In the genomic region with DNA sequence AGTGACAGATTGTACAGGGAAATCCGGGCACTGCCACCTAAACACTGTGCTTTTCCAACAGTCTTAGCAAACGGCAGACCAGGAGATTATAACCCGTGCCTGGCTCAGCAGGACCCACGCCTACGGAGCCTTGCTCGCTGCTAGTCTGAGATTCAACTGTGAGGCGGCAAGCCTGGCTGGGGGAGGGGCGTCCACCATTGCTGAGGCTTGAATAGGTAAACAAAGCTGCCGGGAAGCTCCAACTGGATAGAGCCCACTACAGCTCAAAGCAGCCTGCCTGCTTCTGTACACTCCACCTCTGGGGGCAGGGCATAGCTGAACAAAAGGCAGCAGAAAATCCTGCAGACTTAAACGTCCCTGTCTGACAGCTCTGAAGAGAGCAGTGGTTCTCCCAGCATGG, we compare ENCODE assay signal across 13 cellular contexts. TPM values are rescaled to one million over a fixed set of nuclear protein-coding genes. Genes with fewer than 3 reads are reported as not detected.
"Had no signal": no experiment of that assay in that cellular context is flagged by ENCODE, and none has a peak within 500 bp of the region (broad histone marks: within the 10 kb centered on the region; RNA-seq: fewer than 3 reads in every experiment).

No MANE protein-coding gene starts in this region.

- H3K9me3 Mint-ChIP-seq: activated CD4-positive, alpha-beta T cell treated with anti-CD3 and anti-CD28 coated beads, Interleukin-2, amount 10 ng/mL, durations not matched to agents 24 days and 14 days had no signal

- H3K27ac ChIP-seq: dorsolateral prefrontal cortex, right atrium auricular region, vagina had no signal

- DNase-seq: activated CD4-positive, alpha-beta T cell treated with anti-CD3 and anti-CD28 coated beads, Interleukin-2, amount 10 ng/mL, durations not matched to agents 24 days and 14 days; activated naive CD4-positive, alpha-beta T cell treated with anti-CD3 and anti-CD28 coated beads for 36 hours; dorsolateral prefrontal cortex; hippocampal formation; kidney glomerular epithelial cell; mesendoderm; small intestine had no signal

- H3K27ac Mint-ChIP-seq: activated CD4-positive, alpha-beta T cell treated with anti-CD3 and anti-CD28 coated beads, Interleukin-2, amount 10 ng/mL, durations not matched to agents 24 days and 14 days; activated naive CD4-positive, alpha-beta T cell treated with anti-CD3 and anti-CD28 coated beads for 36 hours had no signal

- H3K27me3 ChIP-seq: right atrium auricular region, vagina had no signal

- H3K4me3 ChIP-seq: dorsolateral prefrontal cortex, right atrium auricular region, vagina had no signal

- H3K4me1 Mint-ChIP-seq: activated CD4-positive, alpha-beta T cell treated with anti-CD3 and anti-CD28 coated beads, Interleukin-2, amount 10 ng/mL, durations not matched to agents 24 days and 14 days had no signal

- H3K9me3 ChIP-seq: right atrium auricular region, vagina had no signal

- H3K36me3 ChIP-seq: right atrium auricular region, vagina had no signal

- H3K4me1 ChIP-seq: right atrium auricular region, vagina had no signal

- H3K4me3 Mint-ChIP-seq: activated CD4-positive, alpha-beta T cell treated with anti-CD3 and anti-CD28 coated beads, Interleukin-2, amount 10 ng/mL, durations not matched to agents 24 days and 14 days; activated naive CD4-positive, alpha-beta T cell treated with anti-CD3 and anti-CD28 coated beads for 36 hours had no signal

- ATAC-seq: esophagus mucosa had no signal

RNA-seq across cellular contexts. Expression of gene OR52M1, which starts 13.3 kb away (rescaled TPM):
- total RNA-seq: activated CD4-positive, alpha-beta T cell treated with anti-CD3 and anti-CD28 coated beads, Interleukin-2, amount 10 ng/mL, durations not matched to agents 24 days and 14 days; activated naive CD4-positive, alpha-beta T cell treated with anti-CD3 and anti-CD28 coated beads for 36 hours; astrocyte; dorsolateral prefrontal cortex; esophagus mucosa; glomerular endothelial cell; liver; right atrium auricular region; vagina had no signal

RNA-seq across cellular contexts. Expression of gene OR52K1, which starts 49.2 kb away (rescaled TPM):
- total RNA-seq: activated CD4-positive, alpha-beta T cell treated with anti-CD3 and anti-CD28 coated beads, Interleukin-2, amount 10 ng/mL, durations not matched to agents 24 days and 14 days; activated naive CD4-positive, alpha-beta T cell treated with anti-CD3 and anti-CD28 coated beads for 36 hours; esophagus mucosa; glomerular endothelial cell; right atrium auricular region; vagina had no signal

RNA-seq across cellular contexts. Expression of gene OR52I2, which starts 49.9 kb away (rescaled TPM):
- total RNA-seq: activated CD4-positive, alpha-beta T cell treated with anti-CD3 and anti-CD28 coated beads, Interleukin-2, amount 10 ng/mL, durations not matched to agents 24 days and 14 days; activated naive CD4-positive, alpha-beta T cell treated with anti-CD3 and anti-CD28 coated beads for 36 hours; astrocyte; dorsolateral prefrontal cortex; esophagus mucosa; glomerular endothelial cell; right atrium auricular region; vagina had no signal
